ENCODE assay signal across 1 cellular context in genomic region chr10:3960496-3960895, GRCh38.
TF ChIP-seq lines count a peak whose summit lies in the region.

No MANE protein-coding gene starts in this region.

TF ChIP-seq in GM12878, 131 proteins besides CTCF, POLR2A, EP300 and RAD21 (continued from another document):
- TF ChIP-seq CEBPZ (IDR thresholded peaks at IDR 0.05; ENCODE audit: low read depth, low read length), result no peak
- no peak for TF ChIP-seq IKZF1 (conservative IDR thresholded peaks at IDR 0.05)
- TF ChIP-seq BCLAF1 (IDR thresholded peaks at IDR 0.05), result no peak
- no peak for TF ChIP-seq ZNF24 (IDR thresholded peaks at IDR 0.05)
- TF ChIP-seq POLR2AphosphoS5 (IDR thresholded peaks at IDR 0.05; ENCODE audit: low read length), result no peak
- no peak for TF ChIP-seq ZBED1 (IDR thresholded peaks at IDR 0.05; ENCODE audit: borderline replicate concordance)
- no peak for TF ChIP-seq TARDBP (IDR thresholded peaks at IDR 0.05; ENCODE audit: borderline replicate concordance)
- no peak for TF ChIP-seq MEF2B (IDR thresholded peaks at IDR 0.05; ENCODE audit: partially characterized antibody, poor library complexity, severe bottlenecking)
- no peak for TF ChIP-seq ZBTB11 (CRISPR knock-in tag; IDR thresholded peaks at IDR 0.05)
